Comparison of ENCODE assay signal across 8 cellular contexts in genomic region chr2:59893612-59894011, GRCh38.
"Had no signal": no experiment of that assay in that cellular context is flagged by ENCODE, and none has a peak within 500 bp of the region (broad histone marks: within the 10 kb centered on the region; RNA-seq: fewer than 3 reads in every experiment).

No MANE protein-coding gene starts in this region.

- FAIRE-seq: G401.6, GM12878, GM12891, GM12892, GM18507, GM19239 had no signal

- DNase-seq: GDM1, GF-D8 had no signal

- H3K4me3 ChIP-seq: GM12878 had no signal

- ATAC-seq: GM12878 had no signal
